In the genomic region with DNA sequence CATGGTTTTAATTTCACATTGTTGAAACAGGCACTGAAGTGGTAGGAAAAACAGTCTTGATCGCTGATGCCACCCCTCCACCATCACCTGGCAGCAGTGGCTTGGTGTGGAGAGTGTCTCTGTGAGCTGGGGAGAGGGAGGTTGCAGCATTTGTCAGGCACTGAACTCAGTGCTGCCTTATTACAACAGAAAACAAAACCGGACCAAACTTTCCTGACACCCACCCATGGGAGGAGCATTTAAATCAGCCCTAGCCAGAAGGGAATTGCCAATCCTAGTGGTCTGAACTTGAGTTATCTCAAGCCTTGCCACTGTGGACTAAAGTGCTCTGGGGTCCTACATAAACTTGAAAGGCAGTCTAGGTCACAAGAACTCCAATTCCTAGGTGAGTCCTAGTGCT, we compare ENCODE assay signal across 31 cellular contexts.
"Had no signal": no experiment of that assay in that cellular context is flagged by ENCODE, and none has a peak within 500 bp of the region (broad histone marks: within the 10 kb centered on the region; RNA-seq: fewer than 3 reads in every experiment).

No MANE protein-coding gene starts in this region.

- H3K4me1 ChIP-seq: adrenal gland, body of pancreas, gastroesophageal sphincter had no signal

- ATAC-seq: activated CD4-positive, alpha-beta T cell treated with anti-CD3 and anti-CD28 coated beads for 36 hours; activated CD8-positive, alpha-beta memory T cell treated with anti-CD3 and anti-CD28 coated beads, Interleukin-2, amount 10 ng/mL, durations not matched to agents 7 days and 5 days; activated CD8-positive, alpha-beta T cell treated with anti-CD3 and anti-CD28 coated beads, Interleukin-2, amount 10 ng/mL, durations not matched to agents 7 days and 5 days; activated naive CD8-positive, alpha-beta T cell treated with anti-CD3 and anti-CD28 coated beads, Interleukin-2, amount 50 U/mL, for 24 hours; body of pancreas; gastroesophageal sphincter; heart right ventricle had no signal

- FAIRE-seq: colon, endometrium, endothelial cell of umbilical vein had no signal

- H3K27me3 ChIP-seq: adrenal gland, body of pancreas, esophagus squamous epithelium, gastroesophageal sphincter had no signal

- H3K4me3 ChIP-seq: adrenal gland, body of pancreas, esophagus squamous epithelium, gastroesophageal sphincter, heart right ventricle had no signal

- H3K27ac ChIP-seq: adrenal gland, body of pancreas, epithelial cell of prostate, esophagus squamous epithelium, gastroesophageal sphincter, heart right ventricle had no signal

- H3K36me3 ChIP-seq: adrenal gland, esophagus squamous epithelium, gastroesophageal sphincter, heart right ventricle had no signal

- DNase-seq: activated CD4-positive, alpha-beta memory T cell treated with anti-CD3 and anti-CD28 coated beads for 36 hours; activated CD4-positive, alpha-beta T cell treated with anti-CD3 and anti-CD28 coated beads for 36 hours; activated CD4-positive, alpha-beta T cell treated with anti-CD3 and anti-CD28 coated beads, Interleukin-2, amount 10 ng/mL, durations not matched to agents 24 days and 14 days; activated CD4-positive, CD25-positive, alpha-beta regulatory T cell; activated CD4-positive, CD25-positive, alpha-beta regulatory T cell treated with anti-CD3 and anti-CD28 coated beads, Interleukin-2, amount 50 U/mL, for 72 hours; activated CD8-positive, alpha-beta memory T cell treated with anti-CD3 and anti-CD28 coated beads, Interleukin-2, amount 10 ng/mL, durations not matched to agents 7 days and 5 days; activated CD8-positive, alpha-beta memory T cell treated with anti-CD3 and anti-CD28 coated beads, Interleukin-2, amount 50 U/mL, for 4 hours; activated CD8-positive, alpha-beta T cell treated with anti-CD3 and anti-CD28 coated beads, Interleukin-2, amount 10 ng/mL, durations not matched to agents 7 days and 5 days; activated gamma-delta T cell treated with Interleukin-2 at 50 U/mL for 16 hours; activated naive CD4-positive, alpha-beta T cell treated with Interleukin-2 at 50 U/mL for 16 hours; activated naive CD8-positive, alpha-beta T cell treated with anti-CD3 and anti-CD28 coated beads for 36 hours; activated naive CD8-positive, alpha-beta T cell treated with anti-CD3 and anti-CD28 coated beads, Interleukin-2, amount 50 U/mL, for 24 hours; activated T-cell treated with anti-CD3 and anti-CD28 coated beads, Interleukin-2, amount 50 U/mL, for 1 hour; activated T-cell treated with anti-CD3 and anti-CD28 coated beads, Interleukin-2, amount 50 U/mL, for 48 hours; amygdala; aorta; body of pancreas; caudate nucleus; cortex of kidney; dermis blood vessel endothelial cell; effector CD8-positive, alpha-beta T cell; esophagus squamous epithelium; foreskin melanocyte; heart right ventricle; T-helper 2 cell had no signal

- H3K9me3 ChIP-seq: adrenal gland, body of pancreas, esophagus squamous epithelium had no signal
